ENCODE assay signal across 11 cellular contexts in the genomic region with DNA sequence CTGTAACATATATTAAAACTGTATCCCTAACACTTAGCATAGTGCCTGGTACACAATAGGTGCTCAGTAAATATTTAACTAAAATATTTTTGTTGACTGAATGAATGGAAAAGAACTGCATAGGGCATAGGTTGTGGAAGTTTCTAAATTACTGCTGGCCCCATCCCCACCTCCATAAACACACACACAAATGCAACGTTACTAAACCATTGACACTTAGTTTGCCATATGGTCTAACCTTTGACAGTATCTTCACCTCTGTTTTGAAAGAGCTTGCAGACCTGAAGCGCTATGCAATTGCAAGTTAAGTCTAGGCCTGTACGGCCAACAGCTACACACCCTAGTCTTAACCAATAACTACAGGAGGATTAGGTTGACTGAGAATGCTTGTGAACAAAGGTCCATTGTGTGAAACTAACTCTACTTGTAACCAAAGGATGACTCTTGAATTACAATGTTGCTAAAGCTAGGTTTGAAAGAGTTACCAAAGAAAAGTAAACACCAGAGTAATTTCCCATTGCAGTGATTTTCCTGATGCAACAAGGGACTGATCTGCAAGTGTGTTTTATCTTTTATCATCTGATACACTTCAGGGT. TPM values are rescaled to one million over a fixed set of nuclear protein-coding genes. Genes with fewer than 3 reads are reported as not detected.
DNase-seq lines count a peak whose midpoint lies in the region; ATAC-seq, FAIRE-seq and TF ChIP-seq lines count a peak whose summit lies in the region.
"Had no signal": no experiment of that assay in that cellular context is flagged by ENCODE, and none has a peak within 500 bp of the region (broad histone marks: within the 10 kb centered on the region; RNA-seq: fewer than 3 reads in every experiment).

No MANE protein-coding gene starts in this region.

- H3K79me2 ChIP-seq in OCI-LY1 (ENCODE audit: insufficient read depth, low read length) (no peaks in the 10 kb centered on the region), parathyroid adenoma (no peaks in the 10 kb centered on the region)

- H3K4me3 ChIP-seq in OCI-LY1 (ENCODE audit: low read depth, low read length, poor library complexity, severe bottlenecking) (no peak overlapping the region), parathyroid adenoma (ENCODE audit: low read depth, low read length) (peak overlapping the region; percentile 73)
- H3K4me3 ChIP-seq: SJCRH30 had no signal

- H3K27me3 ChIP-seq in OCI-LY1 (ENCODE audit: insufficient read depth, low read length) (no peaks in the 10 kb centered on the region; the same call in 1 of the 2 replicates), parathyroid adenoma (ENCODE audit: control insufficient read depth, insufficient read depth, low read length) (no peaks in the 10 kb centered on the region)
- H3K27me3 ChIP-seq: ovary, SJCRH30, tibial nerve had no signal

- FAIRE-seq in GM12891 (lab: Jason Lieb, UNC), result peak; percentile 60

- peaks cover 1% of the 10 kb centered on the region for H3K27me3 Mint-ChIP-seq in endothelial cell (ENCODE audit: unreplicated experiment)

- no peak overlapping the region for H2AFZ ChIP-seq in OCI-LY1 (ENCODE audit: low read length)
- H2AFZ ChIP-seq in parathyroid adenoma, result peak overlapping the region; percentile 9

- H3F3A ChIP-seq in OCI-LY1 (ENCODE audit: insufficient read depth, low read length), result no peaks in the 10 kb centered on the region

- ATAC-seq in HG03045 (IDR thresholded peaks at IDR 0.05; ENCODE audit: unreplicated experiment) (no peak), GM21576 (IDR thresholded peaks at IDR 0.05; ENCODE audit: unreplicated experiment) (no peak)

- DNase-seq in GM12891 (ENCODE audit: insufficient read length, low spot score) (no peak), endothelial cell (ENCODE audit: low spot score) (no peak), NCI-H1105 (lab: John Stamatoyannopoulos, UW) (no peak), SIG-M5 treated with dmso at 0.1 percent for 504 hours (lab: John Stamatoyannopoulos, UW; ENCODE audit: unreplicated experiment) (no peak)

- H3K9me3 Mint-ChIP-seq in endothelial cell (ENCODE audit: unreplicated experiment), result no peaks in the 10 kb centered on the region

- H3K36me3 ChIP-seq in OCI-LY1 (ENCODE audit: insufficient read depth, low read length) (no peaks in the 10 kb centered on the region), parathyroid adenoma (ENCODE audit: control insufficient read depth, insufficient read depth, low read length) (no peaks in the 10 kb centered on the region)
- H3K36me3 ChIP-seq: ovary, SJCRH30, tibial nerve had no signal

- H3K27ac ChIP-seq in OCI-LY1 (ENCODE audit: low read depth, low read length, poor library complexity, severe bottlenecking) (no peak overlapping the region), parathyroid adenoma (no peak overlapping the region)
- H3K27ac ChIP-seq: SJCRH30 had no signal

- H3K9ac ChIP-seq in OCI-LY1 (ENCODE audit: low read length), result no peak overlapping the region; the same call in 1 of the 2 replicates
- H3K9ac ChIP-seq in parathyroid adenoma, result no peak overlapping the region

- TF ChIP-seq POLR2A in GM12891 (IDR thresholded peaks at IDR 0.05; ENCODE audit: low read depth, low read length), result no peak

- H3K9me2 ChIP-seq in OCI-LY1 (ENCODE audit: low read depth, low read length), result no peaks in the 10 kb centered on the region

- H3K4me2 ChIP-seq in OCI-LY1 (ENCODE audit: low read length) (peak overlapping the region; percentile 60), parathyroid adenoma (ENCODE audit: low read length) (peak overlapping the region; percentile 89)

- peak overlapping the region; percentile 83 for H3K4me3 Mint-ChIP-seq in endothelial cell (ENCODE audit: unreplicated experiment)

- TF ChIP-seq CTCF in OCI-LY1 (IDR thresholded peaks at IDR 0.05; ENCODE audit: low read length), result no peak
- TF ChIP-seq CTCF in endothelial cell (IDR thresholded peaks at IDR 0.05; ENCODE audit: unreplicated experiment), result no peak
- no peak for TF ChIP-seq CTCF in parathyroid adenoma (IDR thresholded peaks at IDR 0.05)

- no peak overlapping the region for H3K27ac Mint-ChIP-seq in endothelial cell (ENCODE audit: unreplicated experiment)

- no peaks in the 10 kb centered on the region for H3K9me3 ChIP-seq in OCI-LY1 (ENCODE audit: low read length)
- no peaks in the 10 kb centered on the region for H3K9me3 ChIP-seq in parathyroid adenoma (ENCODE audit: control insufficient read depth, low read length)
- H3K9me3 ChIP-seq: ovary, SJCRH30, tibial nerve had no signal

- H3K4me1 ChIP-seq in OCI-LY1 (ENCODE audit: insufficient read depth, low read length, severe bottlenecking), result peaks cover 6% of the 10 kb centered on the region
- no peaks in the 10 kb centered on the region for H3K4me1 ChIP-seq in parathyroid adenoma

- H3K36me3 Mint-ChIP-seq in endothelial cell (ENCODE audit: low read depth, unreplicated experiment), result no peaks in the 10 kb centered on the region

- no peaks in the 10 kb centered on the region for H4K20me1 ChIP-seq in OCI-LY1 (ENCODE audit: insufficient read depth, low read length)

- H3K4me1 Mint-ChIP-seq in endothelial cell (ENCODE audit: unreplicated experiment), result peaks cover 14% of the 10 kb centered on the region

TF ChIP-seq in GM12891, 5 proteins besides CTCF, POLR2A, EP300 and RAD21:
- TF ChIP-seq SPI1 (IDR thresholded peaks at IDR 0.05; ENCODE audit: low read depth, low read length) (no peak), POU2F2 (IDR thresholded peaks at IDR 0.05; ENCODE audit: low read depth, low read length) (no peak), PAX5 (IDR thresholded peaks at IDR 0.05; ENCODE audit: insufficient read depth, low read length, severe bottlenecking) (no peak), TAF1 (IDR thresholded peaks at IDR 0.05; ENCODE audit: low read depth, low read length) (no peak), POLR2AphosphoS5 (IDR thresholded peaks at IDR 0.05; ENCODE audit: low read depth, low read length) (no peak)

RNA-seq across cellular contexts. Expression of gene MANSC1, which starts 0.9 kb away (rescaled TPM):
- polyA plus RNA-seq in GM12891 (2012; ENCODE audit: low read depth, missing spikeins), result 0.27 TPM
- 21.7 TPM for total RNA-seq in endothelial cell (ENCODE audit: unreplicated experiment)
- total RNA-seq: SJCRH30 had no signal

RNA-seq across cellular contexts. Expression of gene BORCS5, which starts 5.9 kb away (rescaled TPM):
- polyA plus RNA-seq in GM12891 (2012; ENCODE audit: low read depth, missing spikeins), result 11.6 TPM
- 10.4 TPM for total RNA-seq in endothelial cell (ENCODE audit: unreplicated experiment)
